Comparison of ENCODE assay signal across 1 cellular context in genomic region chr2:27771548-27772335, GRCh38.
A peak's percentile ranks its signal among the peaks of the same experiment; 100 is the strongest.
TF ChIP-seq lines count a peak whose summit lies in the region.

Gene MRPL33 (plus strand): TSS chr2:27771719. CDS start chr2:27771778, 59 bp downstream.

TF ChIP-seq in K562, 482 proteins besides CTCF, POLR2A, EP300 and RAD21 (continued from another document and continues in another):
- TF ChIP-seq PBX2 (CRISPR knock-in tag; IDR thresholded peaks at IDR 0.05; ENCODE audit: low read depth) (no peak), PBX2 (tag; conservative IDR thresholded peaks at IDR 0.05; ENCODE audit: low read depth) (no peak), SRSF1 (IDR thresholded peaks at IDR 0.05; ENCODE audit: low read depth, low read length) (no peak), SMARCA5 (IDR thresholded peaks at IDR 0.05) (no peak), ZNF212 (CRISPR knock-in tag; IDR thresholded peaks at IDR 0.05) (0 out of 2 replicates have a peak, but pooled peaks have one; percentile 12), NFYB (IDR thresholded peaks at IDR 0.05; ENCODE audit: extremely low read depth, insufficient read length) (no peak), ZNF318 (IDR thresholded peaks at IDR 0.05; ENCODE audit: borderline replicate concordance in 1 of 2, low read depth in 1 of 2) (no peak), ZNF707 (CRISPR knock-in tag; conservative IDR thresholded peaks at IDR 0.05) (no peak), YY1 (IDR thresholded peaks at IDR 0.05; ENCODE audit: borderline replicate concordance in 1 of 3, control insufficient read depth in 1 of 3, extremely low read depth in 1 of 3, insufficient read depth in 3 of 3, insufficient read length in 1 of 3, insufficient replicate concordance in 2 of 3, low read depth in 1 of 3, low read length in 2 of 3) (peak in 2 of 3 experiments; percentile 8 to 65), TCFL5 (CRISPR knock-in tag; conservative IDR thresholded peaks at IDR 0.05) (0 out of 2 replicates have a peak, but pooled peaks have one; percentile 36), SRSF3 (IDR thresholded peaks at IDR 0.05; ENCODE audit: insufficient read depth, low read length) (no peak), KDM5B (IDR thresholded peaks at IDR 0.05; ENCODE audit: insufficient replicate concordance, low read depth, low read length) (peak; percentile 88), ZNF778 (CRISPR knock-in tag; IDR thresholded peaks at IDR 0.05) (no peak), DEAF1 (CRISPR knock-in tag; IDR thresholded peaks at IDR 0.05) (no peak), NR2C1 (IDR thresholded peaks at IDR 0.05) (peak; percentile 100), NR2C1 (tag; IDR thresholded peaks at IDR 0.05) (peak; percentile 99), NR2F6 (CRISPR knock-in tag; IDR thresholded peaks at IDR 0.05) (0 out of 2 replicates have a peak, but pooled peaks have one; percentile 54), PHF8 (IDR thresholded peaks at IDR 0.05; ENCODE audit: borderline replicate concordance, low read length) (peak; percentile 99), ZNF407 (IDR thresholded peaks at IDR 0.05; ENCODE audit: low read depth) (no peak), ZNF644 (tag; IDR thresholded peaks at IDR 0.05; ENCODE audit: low read depth) (peak; percentile 72; the same call in 1 of the 2 replicates), ZBTB9 (CRISPR knock-in tag; IDR thresholded peaks at IDR 0.05) (peak; percentile 93), ETV1 (tag; conservative IDR thresholded peaks at IDR 0.05; ENCODE audit: low read depth) (no peak; the same call in 1 of the 2 replicates), KAT7 (CRISPR knock-in tag; IDR thresholded peaks at IDR 0.05; ENCODE audit: borderline replicate concordance) (0 out of 2 replicates have a peak, but pooled peaks have one; percentile 60), REST (CRISPR knock-in tag; IDR thresholded peaks at IDR 0.05; ENCODE audit: low read depth) (peak; percentile 87), ZNF3 (CRISPR knock-in tag; IDR thresholded peaks at IDR 0.05) (peak; percentile 51; the same call in 1 of the 2 replicates), GTF2F1 (IDR thresholded peaks at IDR 0.05; ENCODE audit: low read depth, low read length) (no peak), ZNF76 (CRISPR knock-in tag; IDR thresholded peaks at IDR 0.05; ENCODE audit: borderline replicate concordance) (peak; percentile 70; the same call in 1 of the 2 replicates)
